In genomic region chr12:48858043-48858442, GRCh38 we compare ENCODE assay signal across 25 cellular contexts.
"Had no signal": no experiment of that assay in that cellular context is flagged by ENCODE, and none has a peak within 500 bp of the region (broad histone marks: within the 10 kb centered on the region; RNA-seq: fewer than 3 reads in every experiment).

No MANE protein-coding gene starts in this region.

- H3K27ac Mint-ChIP-seq: naive thymus-derived CD4-positive, alpha-beta T cell; nephron; neural progenitor cell; progenitor cell of endocrine pancreas; stimulated activated naive B cell treated with anti-CD40 and anti-IgM and Interleukin-4, amounts not matched to agents 10 μg/mL and 1 μg/mL and 100 μg/mL, for 72 hours; stimulated activated naive CD8-positive, alpha-beta T cell treated with anti-CD3 and anti-CD28 coated beads, Interleukin-15, Interleukin-2, amounts not matched to agents 100 ng/mL and 50 ng/mL, for 24 hours had no signal

- H3K4me3 ChIP-seq: gastrocnemius medialis, left lung, neural progenitor cell, right lobe of liver, thoracic aorta, transverse colon, upper lobe of right lung, uterus had no signal

- H3K27me3 ChIP-seq: dorsolateral prefrontal cortex, neural progenitor cell, right lobe of liver, transverse colon, upper lobe of right lung, uterus had no signal

- H3K36me3 ChIP-seq: gastrocnemius medialis, neural progenitor cell, thoracic aorta, transverse colon, upper lobe of right lung, uterus had no signal

- H3K27ac ChIP-seq: gastrocnemius medialis, left lung, neural progenitor cell, parathyroid adenoma, right lobe of liver, thoracic aorta, transverse colon, upper lobe of right lung, uterus had no signal

- H3K4me1 ChIP-seq: gastrocnemius medialis, parathyroid adenoma, upper lobe of right lung, uterus had no signal

- H3K4me3 Mint-ChIP-seq: naive thymus-derived CD4-positive, alpha-beta T cell; nephron; neural progenitor cell; stimulated activated naive B cell treated with anti-CD40 and anti-IgM and Interleukin-4, amounts not matched to agents 10 μg/mL and 1 μg/mL and 100 μg/mL, for 72 hours; stimulated activated naive CD8-positive, alpha-beta T cell treated with anti-CD3 and anti-CD28 coated beads, Interleukin-15, Interleukin-2, amounts not matched to agents 100 ng/mL and 50 ng/mL, for 24 hours had no signal

- H3K9me3 ChIP-seq: gastrocnemius medialis, left lung, right lobe of liver, thoracic aorta, transverse colon, upper lobe of right lung, uterus had no signal

- H2AFZ ChIP-seq: neural progenitor cell, parathyroid adenoma had no signal

- DNase-seq: cortex of kidney; dorsolateral prefrontal cortex; effector CD4-positive, alpha-beta T cell; foreskin fibroblast; gastrocnemius medialis; head of caudate nucleus; left cardiac atrium; left lung; mesendoderm; midbrain; naive thymus-derived CD4-positive, alpha-beta T cell; right lobe of liver; small intestine; stimulated activated CD4-positive, alpha-beta T cell treated with anti-CD3 and anti-CD28 coated beads, Interleukin-15, amount 100 ng/mL, for 24 hours; stimulated activated CD4-positive, alpha-beta T cell treated with anti-CD3 and anti-CD28 coated beads, Interleukin-2, amount 100 ng/mL, for 48 hours; stimulated activated naive B cell treated with anti-CD40 and anti-IgM and Interleukin-4, amounts not matched to agents 10 μg/mL and 1 μg/mL and 100 μg/mL, for 72 hours; transverse colon; upper lobe of right lung; uterus had no signal

- H3K79me2 ChIP-seq: parathyroid adenoma had no signal

- H3K4me2 ChIP-seq: neural progenitor cell had no signal

- H3K9ac ChIP-seq: neural progenitor cell, parathyroid adenoma had no signal

- H3K9me3 Mint-ChIP-seq: naive thymus-derived CD4-positive, alpha-beta T cell; nephron; neural progenitor cell; stimulated activated naive B cell treated with anti-CD40 and anti-IgM and Interleukin-4, amounts not matched to agents 10 μg/mL and 1 μg/mL and 100 μg/mL, for 72 hours; stimulated activated naive CD8-positive, alpha-beta T cell treated with anti-CD3 and anti-CD28 coated beads, Interleukin-15, Interleukin-2, amounts not matched to agents 100 ng/mL and 50 ng/mL, for 24 hours had no signal

- ATAC-seq: gastrocnemius medialis; left cardiac atrium; left lung; naive thymus-derived CD4-positive, alpha-beta T cell; stimulated activated naive B cell treated with anti-CD40 and anti-IgM and Interleukin-4, amounts not matched to agents 10 μg/mL and 1 μg/mL and 100 μg/mL, for 72 hours; upper lobe of right lung had no signal

- H3K27me3 Mint-ChIP-seq: progenitor cell of endocrine pancreas had no signal
